ENCODE assay signal across 1 cellular context in genomic region chr17:31808521-31808920, GRCh38.
TF ChIP-seq lines count a peak whose summit lies in the region.

No MANE protein-coding gene starts in this region.

TF ChIP-seq in HepG2, 621 proteins besides CTCF, POLR2A, EP300 and RAD21:
- no peak for TF ChIP-seq ZNF354B (CRISPR knock-in tag; IDR thresholded peaks at IDR 0.05)
- no peak for TF ChIP-seq IRF1 (CRISPR knock-in tag; IDR thresholded peaks at IDR 0.05; ENCODE audit: low read depth)
- no peak for TF ChIP-seq CHD4 (IDR thresholded peaks at IDR 0.05; ENCODE audit: borderline replicate concordance, low read length)
- no peak for TF ChIP-seq ZNF639 (CRISPR knock-in tag; conservative IDR thresholded peaks at IDR 0.05)
- TF ChIP-seq ZSCAN5A (CRISPR knock-in tag; IDR thresholded peaks at IDR 0.05; ENCODE audit: borderline replicate concordance): no peak
- no peak for TF ChIP-seq NFKBIZ (CRISPR knock-in tag; IDR thresholded peaks at IDR 0.05)
- no peak for TF ChIP-seq RNF219 (CRISPR knock-in tag; IDR thresholded peaks at IDR 0.05)
- no peak for TF ChIP-seq ISL2 (CRISPR knock-in tag; IDR thresholded peaks at IDR 0.05)
